Comparison of ENCODE assay signal across 1 cellular context in the genomic region with DNA sequence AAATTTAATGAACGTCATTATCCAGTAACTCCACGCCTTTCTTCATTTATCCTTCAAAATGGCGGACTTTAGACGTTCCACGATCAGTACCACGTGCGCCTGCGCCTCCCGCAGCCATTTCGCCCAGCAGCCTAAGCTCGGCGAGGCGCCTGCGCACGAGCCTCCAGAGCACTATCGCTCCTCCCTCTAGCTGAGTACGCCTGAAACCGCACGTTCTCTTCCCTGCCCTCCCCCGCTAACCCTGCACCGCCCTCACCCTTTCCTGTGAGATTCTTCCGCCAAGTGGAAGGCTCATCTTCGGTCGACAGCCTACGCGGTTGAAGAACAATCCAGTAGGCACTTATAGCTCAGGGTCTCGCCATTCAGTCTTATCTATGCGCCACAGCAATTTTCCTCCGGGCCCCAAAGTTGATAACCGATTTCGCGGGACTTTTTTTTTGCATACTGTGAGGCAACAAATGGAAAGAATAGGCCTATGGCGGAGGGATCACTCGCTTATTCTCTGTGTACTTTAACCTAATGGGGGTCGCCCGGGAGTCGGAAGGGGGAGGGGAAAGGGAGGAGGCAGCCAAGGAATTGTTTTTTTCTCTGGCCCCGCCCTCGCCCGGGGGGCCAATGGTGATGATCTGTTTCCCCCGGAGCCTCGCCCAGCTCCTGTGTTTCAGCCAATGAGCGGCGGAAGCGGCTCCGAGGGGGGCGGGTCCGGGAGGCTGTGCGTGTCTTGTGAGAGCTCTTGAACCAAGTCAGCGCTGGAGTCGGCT.
TF ChIP-seq lines count a peak whose summit lies in the region.

A gene with protein sequence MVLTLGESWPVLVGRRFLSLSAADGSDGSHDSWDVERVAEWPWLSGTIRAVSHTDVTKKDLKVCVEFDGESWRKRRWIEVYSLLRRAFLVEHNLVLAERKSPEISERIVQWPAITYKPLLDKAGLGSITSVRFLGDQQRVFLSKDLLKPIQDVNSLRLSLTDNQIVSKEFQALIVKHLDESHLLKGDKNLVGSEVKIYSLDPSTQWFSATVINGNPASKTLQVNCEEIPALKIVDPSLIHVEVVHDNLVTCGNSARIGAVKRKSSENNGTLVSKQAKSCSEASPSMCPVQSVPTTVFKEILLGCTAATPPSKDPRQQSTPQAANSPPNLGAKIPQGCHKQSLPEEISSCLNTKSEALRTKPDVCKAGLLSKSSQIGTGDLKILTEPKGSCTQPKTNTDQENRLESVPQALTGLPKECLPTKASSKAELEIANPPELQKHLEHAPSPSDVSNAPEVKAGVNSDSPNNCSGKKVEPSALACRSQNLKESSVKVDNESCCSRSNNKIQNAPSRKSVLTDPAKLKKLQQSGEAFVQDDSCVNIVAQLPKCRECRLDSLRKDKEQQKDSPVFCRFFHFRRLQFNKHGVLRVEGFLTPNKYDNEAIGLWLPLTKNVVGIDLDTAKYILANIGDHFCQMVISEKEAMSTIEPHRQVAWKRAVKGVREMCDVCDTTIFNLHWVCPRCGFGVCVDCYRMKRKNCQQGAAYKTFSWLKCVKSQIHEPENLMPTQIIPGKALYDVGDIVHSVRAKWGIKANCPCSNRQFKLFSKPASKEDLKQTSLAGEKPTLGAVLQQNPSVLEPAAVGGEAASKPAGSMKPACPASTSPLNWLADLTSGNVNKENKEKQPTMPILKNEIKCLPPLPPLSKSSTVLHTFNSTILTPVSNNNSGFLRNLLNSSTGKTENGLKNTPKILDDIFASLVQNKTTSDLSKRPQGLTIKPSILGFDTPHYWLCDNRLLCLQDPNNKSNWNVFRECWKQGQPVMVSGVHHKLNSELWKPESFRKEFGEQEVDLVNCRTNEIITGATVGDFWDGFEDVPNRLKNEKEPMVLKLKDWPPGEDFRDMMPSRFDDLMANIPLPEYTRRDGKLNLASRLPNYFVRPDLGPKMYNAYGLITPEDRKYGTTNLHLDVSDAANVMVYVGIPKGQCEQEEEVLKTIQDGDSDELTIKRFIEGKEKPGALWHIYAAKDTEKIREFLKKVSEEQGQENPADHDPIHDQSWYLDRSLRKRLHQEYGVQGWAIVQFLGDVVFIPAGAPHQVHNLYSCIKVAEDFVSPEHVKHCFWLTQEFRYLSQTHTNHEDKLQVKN (N-terminal part only) (plus strand): TSS at position 741 of the 761 bp plus-strand sequence. CDS start 677 bp downstream, outside the sequence.

TF ChIP-seq in K562, 482 proteins besides CTCF, POLR2A, EP300 and RAD21 (continued from another document and continues in another):
- TF ChIP-seq MGA (IDR thresholded peaks at IDR 0.05) (peak; percentile 100), MAFF (IDR thresholded peaks at IDR 0.05; ENCODE audit: low read length) (no peak), ZNF408 (CRISPR knock-in tag; IDR thresholded peaks at IDR 0.05; ENCODE audit: low read depth) (no peak), SOX6 (IDR thresholded peaks at IDR 0.05) (peak; percentile 94), ZNF696 (CRISPR knock-in tag; conservative IDR thresholded peaks at IDR 0.05) (no peak), NR0B1 (IDR thresholded peaks at IDR 0.05; ENCODE audit: partially characterized antibody) (no peak), ZNF511 (CRISPR knock-in tag; IDR thresholded peaks at IDR 0.05) (peak; percentile 91), CEBPZ (IDR thresholded peaks at IDR 0.05; ENCODE audit: borderline replicate concordance, low read depth, low read length) (no peak), TBL1XR1 (IDR thresholded peaks at IDR 0.05; ENCODE audit: low read length in 2 of 2) (peak in 1 of 2 experiments; percentile 36; a peak in 1 of 4 replicates), ZNF224 (CRISPR knock-in tag; IDR thresholded peaks at IDR 0.05) (peak; percentile 61; the same call in 1 of the 2 replicates), ADNP (tag; IDR thresholded peaks at IDR 0.05) (peak; percentile 79), KLF6 (CRISPR knock-in tag; IDR thresholded peaks at IDR 0.05; ENCODE audit: borderline replicate concordance) (0 out of 2 replicates have a peak, but pooled peaks have one; percentile 38), PRPF4 (IDR thresholded peaks at IDR 0.05; ENCODE audit: insufficient read depth, low read depth, low read length, poor library complexity, severe bottlenecking) (no peak), ZNF561 (CRISPR knock-in tag; conservative IDR thresholded peaks at IDR 0.05) (0 out of 2 replicates have a peak, but pooled peaks have one; percentile 44), DPF2 (IDR thresholded peaks at IDR 0.05) (peak; percentile 93), ZNF57 (CRISPR knock-in tag; IDR thresholded peaks at IDR 0.05) (no peak)
- TF ChIP-seq, protein P1, sequence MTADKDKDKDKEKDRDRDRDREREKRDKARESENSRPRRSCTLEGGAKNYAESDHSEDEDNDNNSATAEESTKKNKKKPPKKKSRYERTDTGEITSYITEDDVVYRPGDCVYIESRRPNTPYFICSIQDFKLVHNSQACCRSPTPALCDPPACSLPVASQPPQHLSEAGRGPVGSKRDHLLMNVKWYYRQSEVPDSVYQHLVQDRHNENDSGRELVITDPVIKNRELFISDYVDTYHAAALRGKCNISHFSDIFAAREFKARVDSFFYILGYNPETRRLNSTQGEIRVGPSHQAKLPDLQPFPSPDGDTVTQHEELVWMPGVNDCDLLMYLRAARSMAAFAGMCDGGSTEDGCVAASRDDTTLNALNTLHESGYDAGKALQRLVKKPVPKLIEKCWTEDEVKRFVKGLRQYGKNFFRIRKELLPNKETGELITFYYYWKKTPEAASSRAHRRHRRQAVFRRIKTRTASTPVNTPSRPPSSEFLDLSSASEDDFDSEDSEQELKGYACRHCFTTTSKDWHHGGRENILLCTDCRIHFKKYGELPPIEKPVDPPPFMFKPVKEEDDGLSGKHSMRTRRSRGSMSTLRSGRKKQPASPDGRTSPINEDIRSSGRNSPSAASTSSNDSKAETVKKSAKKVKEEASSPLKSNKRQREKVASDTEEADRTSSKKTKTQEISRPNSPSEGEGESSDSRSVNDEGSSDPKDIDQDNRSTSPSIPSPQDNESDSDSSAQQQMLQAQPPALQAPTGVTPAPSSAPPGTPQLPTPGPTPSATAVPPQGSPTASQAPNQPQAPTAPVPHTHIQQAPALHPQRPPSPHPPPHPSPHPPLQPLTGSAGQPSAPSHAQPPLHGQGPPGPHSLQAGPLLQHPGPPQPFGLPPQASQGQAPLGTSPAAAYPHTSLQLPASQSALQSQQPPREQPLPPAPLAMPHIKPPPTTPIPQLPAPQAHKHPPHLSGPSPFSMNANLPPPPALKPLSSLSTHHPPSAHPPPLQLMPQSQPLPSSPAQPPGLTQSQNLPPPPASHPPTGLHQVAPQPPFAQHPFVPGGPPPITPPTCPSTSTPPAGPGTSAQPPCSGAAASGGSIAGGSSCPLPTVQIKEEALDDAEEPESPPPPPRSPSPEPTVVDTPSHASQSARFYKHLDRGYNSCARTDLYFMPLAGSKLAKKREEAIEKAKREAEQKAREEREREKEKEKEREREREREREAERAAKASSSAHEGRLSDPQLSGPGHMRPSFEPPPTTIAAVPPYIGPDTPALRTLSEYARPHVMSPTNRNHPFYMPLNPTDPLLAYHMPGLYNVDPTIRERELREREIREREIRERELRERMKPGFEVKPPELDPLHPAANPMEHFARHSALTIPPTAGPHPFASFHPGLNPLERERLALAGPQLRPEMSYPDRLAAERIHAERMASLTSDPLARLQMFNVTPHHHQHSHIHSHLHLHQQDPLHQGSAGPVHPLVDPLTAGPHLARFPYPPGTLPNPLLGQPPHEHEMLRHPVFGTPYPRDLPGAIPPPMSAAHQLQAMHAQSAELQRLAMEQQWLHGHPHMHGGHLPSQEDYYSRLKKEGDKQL (CRISPR knock-in tag; IDR thresholded peaks at IDR 0.05; ENCODE audit: borderline replicate concordance), result no peak
